In genomic region chr1:212452323-212453155, GRCh38 we compare ENCODE assay signal across 10 cellular contexts. TPM values are rescaled to one million over a fixed set of nuclear protein-coding genes. Genes with fewer than 3 reads are reported as not detected.
DNase-seq lines count a peak whose midpoint lies in the region; ATAC-seq and TF ChIP-seq lines count a peak whose summit lies in the region.
"Had no signal": no experiment of that assay in that cellular context is flagged by ENCODE, and none has a peak within 500 bp of the region (broad histone marks: within the 10 kb centered on the region; RNA-seq: fewer than 3 reads in every experiment).

No MANE protein-coding gene starts in this region.

- ATAC-seq in HG03457 (IDR thresholded peaks at IDR 0.05; ENCODE audit: unreplicated experiment): no peak

- no peaks in the 10 kb centered on the region for H3K27me3 ChIP-seq in esophagus muscularis mucosa
- H3K27me3 ChIP-seq in uterus: no peaks in the 10 kb centered on the region

- peak overlapping the region; percentile 62 to 74 (median 70) for H3K27ac ChIP-seq in esophagus muscularis mucosa (replicated peaks in 1 of 4)
- H3K27ac ChIP-seq in uterus: peak overlapping the region; percentile 71 to 79
- H3K27ac ChIP-seq: 22Rv1 had no signal

- H3K4me3 ChIP-seq in esophagus muscularis mucosa (no peak overlapping the region), uterus (no peak overlapping the region)

- TF ChIP-seq CTCF in esophagus muscularis mucosa (IDR thresholded peaks at IDR 0.05) (no peak), uterus (IDR thresholded peaks at IDR 0.05) (no peak)

- TF ChIP-seq POLR2A in esophagus muscularis mucosa (IDR thresholded peaks at IDR 0.05; ENCODE audit: low read depth) (no peak), uterus (IDR thresholded peaks at IDR 0.05) (no peak)

- TF ChIP-seq EP300 in esophagus muscularis mucosa (IDR thresholded peaks at IDR 0.05): no peak

- DNase-seq in DMS 273 (lab: John Stamatoyannopoulos, UW; ENCODE audit: unreplicated experiment) (peak; percentile 24), DMS 273 treated with DMSO at 0.1 percent for 48 hours (lab: John Stamatoyannopoulos, UW) (no peak), esophagus muscularis mucosa (ENCODE audit: extremely low spot score) (no peak), medulla oblongata (ENCODE audit: extremely low spot score) (peak; percentile 61), uterus (peak; percentile 72 to 73), NCI-H1436 treated with DMSO at 0.1 percent for 48 hours (lab: John Stamatoyannopoulos, UW) (no peak), GM19238 (ENCODE audit: insufficient read length, low spot score) (no peak)
- DNase-seq: NCI-H2029 treated with DMSO at 0.1 percent for 48 hours had no signal

- peaks cover 36 to 47% (median 44%) of the 10 kb centered on the region in 4 donors for H3K4me1 ChIP-seq in esophagus muscularis mucosa
- H3K4me1 ChIP-seq in uterus: peaks cover 0 to 5% of the 10 kb centered on the region in 2 donors

- intact Hi-C loops in esophagus muscularis mucosa (cut with DNase I): loop anchor here (5.0 kb wide), 1 partner anchor 160 kb away; no protein-coding TSS in a partner anchor
- intact Hi-C loops in uterus (cut with DNase I; ENCODE audit: low total_unique reads): no loop called here

- peaks cover 0 to 5% (median 0%) of the 10 kb centered on the region in 4 donors for H3K36me3 ChIP-seq in esophagus muscularis mucosa
- H3K36me3 ChIP-seq in uterus: no peaks in the 10 kb centered on the region

- 39% methylated on average over 15 of the region's 15 CpGs for WGBS in esophagus muscularis mucosa

- no peaks in the 10 kb centered on the region for H3K9me3 ChIP-seq in esophagus muscularis mucosa
- no peaks in the 10 kb centered on the region for H3K9me3 ChIP-seq in uterus

RNA-seq across cellular contexts. Expression of gene NENF, which starts 19.8 kb away (rescaled TPM):
- total RNA-seq in esophagus muscularis mucosa: 10 to 100 TPM; 67.9 to 99.3 (median 91.7) TPM
- 100 to 1,000 TPM in 2 of 4 donors, 10 to 100 TPM in 2; 35.0 to 180 (median 122) TPM for total RNA-seq in uterus

RNA-seq across cellular contexts. Expression of gene PACC1, which starts 37.9 kb away (rescaled TPM):
- 1 to 10 TPM; 2.2 to 5.0 (median 3.7) TPM for total RNA-seq in esophagus muscularis mucosa
- total RNA-seq in uterus: 10 to 100 TPM in 1 of 4 donors, 1 to 10 TPM in 3; 1.5 to 10.9 (median 7.2) TPM

Comparison
In these comparisons a context has a peak if more than half of its experiments do, and no peak if none do; other contexts are left out.
1. DNase-seq: peak in DMS 273 (single experiment), medulla oblongata (single experiment) and uterus (2 of 2); none in DMS 273 treated with DMSO at 0.1 percent for 48 hours (single experiment), esophagus muscularis mucosa (single experiment), NCI-H1436 treated with DMSO at 0.1 percent for 48 hours (single experiment) and GM19238 (single experiment).